Comparison of ENCODE assay signal across 10 cellular contexts in genomic region chr9:126395439-126396212, GRCh38.
DNase-seq lines count a peak whose midpoint lies in the region; ATAC-seq and TF ChIP-seq lines count a peak whose summit lies in the region.
"Had no signal": no experiment of that assay in that cellular context is flagged by ENCODE, and none has a peak within 500 bp of the region (broad histone marks: within the 10 kb centered on the region; RNA-seq: fewer than 3 reads in every experiment).

No MANE protein-coding gene starts in this region.

- H3K9me1 ChIP-seq in IMR-90 (ENCODE audit: insufficient read depth, low read length), result peaks cover 15% of the 10 kb centered on the region; the same call in 1 of the 2 replicates

- in situ Hi-C loops in IMR-90 (cut with MboI; ENCODE audit: low sequenced_read_pairs), result loop anchor here (5.0 to 10.0 kb wide), 2 partner anchors 93 to 991 kb away; no protein-coding TSS in a partner anchor

- no peaks in the 10 kb centered on the region for H3K79me1 ChIP-seq in IMR-90 (ENCODE audit: low read depth in 1 of 2, low read length in 2 of 2)

- no peak overlapping the region for H3K23ac ChIP-seq in IMR-90 (ENCODE audit: low read depth, low read length)

- no peak overlapping the region for H3K4me3 ChIP-seq in CD4-positive, alpha-beta memory T cell (ENCODE audit: low read length in 2 of 2)
- H3K4me3 ChIP-seq in IMR-90 (ENCODE audit: insufficient read depth, low read depth, low read length) (no peak overlapping the region), lower lobe of right lung (no peak overlapping the region), hepatocyte (no peak overlapping the region), upper lobe of right lung (no peak overlapping the region)
- H3K4me3 ChIP-seq: heart right ventricle had no signal

- H3K9me3 ChIP-seq in CD4-positive, alpha-beta memory T cell (ENCODE audit: control insufficient read depth in 1 of 2, low read length in 2 of 2), result no peaks in the 10 kb centered on the region
- H3K9me3 ChIP-seq in IMR-90 (ENCODE audit: control insufficient read depth, insufficient read depth, low read length), result no peaks in the 10 kb centered on the region
- H3K9me3 ChIP-seq in lower lobe of right lung, result no peaks in the 10 kb centered on the region
- H3K9me3 ChIP-seq in hepatocyte (ENCODE audit: low read depth), result no peaks in the 10 kb centered on the region
- no peaks in the 10 kb centered on the region for H3K9me3 ChIP-seq in upper lobe of right lung
- H3K9me3 ChIP-seq: heart right ventricle had no signal

- H2AK9ac ChIP-seq in IMR-90 (replicated peaks; ENCODE audit: low read depth, low read length, poor library complexity), result no peak overlapping the region

- H3K79me2 ChIP-seq in hepatocyte, result no peaks in the 10 kb centered on the region

- no peak overlapping the region for H3K27ac ChIP-seq in CD4-positive, alpha-beta memory T cell (ENCODE audit: low read depth, low read length)
- H3K27ac ChIP-seq in IMR-90 (ENCODE audit: insufficient read depth, low read length), result no peak overlapping the region
- H3K27ac ChIP-seq in angular gyrus (ENCODE audit: low read depth, low read length), result peak overlapping the region; percentile 10
- H3K27ac ChIP-seq in lower lobe of right lung, result peak overlapping the region; percentile 1
- H3K27ac ChIP-seq in hepatocyte, result no peak overlapping the region
- H3K27ac ChIP-seq in upper lobe of right lung, result no peak overlapping the region
- H3K27ac ChIP-seq: heart right ventricle had no signal

- no peak overlapping the region; the same call in 1 of the 2 replicates for H3K14ac ChIP-seq in IMR-90 (replicated peaks; ENCODE audit: low read depth, low read length)

- TF ChIP-seq POLR2A in IMR-90 (IDR thresholded peaks at IDR 0.05; ENCODE audit: low read depth, low read length), result no peak

- H2BK20ac ChIP-seq in IMR-90 (ENCODE audit: low read depth, low read length), result no peak overlapping the region

- no peak for ATAC-seq in IMR-90 (ENCODE audit: low read depth)
- ATAC-seq in lower lobe of right lung, result no peak
- no peak for ATAC-seq in HG03460 (IDR thresholded peaks at IDR 0.05; ENCODE audit: unreplicated experiment)
- ATAC-seq in GM21423 (IDR thresholded peaks at IDR 0.05; ENCODE audit: unreplicated experiment), result no peak
- no peak for ATAC-seq in upper lobe of right lung
- ATAC-seq: heart right ventricle, Right ventricle myocardium inferior had no signal

- no peaks in the 10 kb centered on the region for H3K36me3 ChIP-seq in CD4-positive, alpha-beta memory T cell (ENCODE audit: insufficient read depth, low read length)
- peaks cover 2% of the 10 kb centered on the region; the same call in 1 of the 2 replicates for H3K36me3 ChIP-seq in IMR-90 (ENCODE audit: control insufficient read depth, insufficient read depth, low read length)
- H3K36me3 ChIP-seq in lower lobe of right lung, result peaks cover 60% of the 10 kb centered on the region
- H3K36me3 ChIP-seq in hepatocyte (replicated peaks; ENCODE audit: insufficient read depth, low read depth), result peaks cover 3% of the 10 kb centered on the region
- peaks cover 34% of the 10 kb centered on the region for H3K36me3 ChIP-seq in upper lobe of right lung

- no peak overlapping the region for H4K8ac ChIP-seq in IMR-90 (ENCODE audit: low read depth in 2 of 2, low read length in 2 of 2)

- H3K27me3 Mint-ChIP-seq in CD4-positive, alpha-beta memory T cell, result no peaks in the 10 kb centered on the region

- H2AFZ ChIP-seq in IMR-90 (replicated peaks; ENCODE audit: low read length, poor library complexity) (no peak overlapping the region), hepatocyte (no peak overlapping the region)

- H3K56ac ChIP-seq in IMR-90 (ENCODE audit: extremely low read depth, insufficient read depth, low read length), result no peak overlapping the region

- H4K5ac ChIP-seq in IMR-90 (ENCODE audit: low read depth, low read length), result no peak overlapping the region

- H4K91ac ChIP-seq in IMR-90 (ENCODE audit: insufficient read depth, low read depth, low read length), result no peak overlapping the region

- no peak overlapping the region for H3K9ac ChIP-seq in IMR-90 (ENCODE audit: low read depth, low read length)

- no peaks in the 10 kb centered on the region for H3K27me3 ChIP-seq in CD4-positive, alpha-beta memory T cell (ENCODE audit: insufficient read depth, low read length)
- H3K27me3 ChIP-seq in IMR-90 (ENCODE audit: control insufficient read depth, insufficient read depth, low read length), result no peaks in the 10 kb centered on the region
- H3K27me3 ChIP-seq in lower lobe of right lung (ENCODE audit: low read depth), result no peaks in the 10 kb centered on the region
- H3K27me3 ChIP-seq in hepatocyte, result no peaks in the 10 kb centered on the region
- no peaks in the 10 kb centered on the region for H3K27me3 ChIP-seq in upper lobe of right lung
- H3K27me3 ChIP-seq: heart right ventricle had no signal

- H3K9me3 Mint-ChIP-seq in CD4-positive, alpha-beta memory T cell, result no peaks in the 10 kb centered on the region

- peak overlapping the region in 6 of 7 donors; percentile 10 to 92 (median 90) for H3K27ac Mint-ChIP-seq in CD4-positive, alpha-beta memory T cell

- TF ChIP-seq CTCF in IMR-90 (conservative IDR thresholded peaks at IDR 0.05; ENCODE audit: low read depth, low read length) (no peak), lower lobe of right lung (IDR thresholded peaks at IDR 0.05) (no peak), hepatocyte (IDR thresholded peaks at IDR 0.05; ENCODE audit: poor library complexity) (no peak), upper lobe of right lung (IDR thresholded peaks at IDR 0.05) (no peak)

- peaks cover 23 to 45% (median 37%) of the 10 kb centered on the region in 4 donors for H3K4me1 Mint-ChIP-seq in CD4-positive, alpha-beta memory T cell

- dilution Hi-C loops in IMR-90 (cut with HindIII; ENCODE audit: low sequenced_read_pairs, unreplicated experiment), result no loop called here

- H2BK15ac ChIP-seq in IMR-90 (ENCODE audit: low read depth, low read length), result no peak overlapping the region

- BruUV-seq in IMR-90 (replicated peaks; lab: Mats Ljungman, UMichigan), result no TSS peak

- H3K9me2 ChIP-seq in hepatocyte (replicated peaks; ENCODE audit: insufficient read depth), result no peaks in the 10 kb centered on the region

- no peak overlapping the region for H3K4ac ChIP-seq in IMR-90 (ENCODE audit: low read depth, low read length)

- H3K4me3 Mint-ChIP-seq in CD4-positive, alpha-beta memory T cell, result peak overlapping the region in 1 of 8 donors; percentile 13

- no peaks in the 10 kb centered on the region for H4K20me1 ChIP-seq in IMR-90 (ENCODE audit: insufficient read depth, low read length)
- H4K20me1 ChIP-seq in hepatocyte (ENCODE audit: insufficient read depth, poor library complexity, severe bottlenecking), result no peaks in the 10 kb centered on the region

- H3K4me2 ChIP-seq in IMR-90 (ENCODE audit: low read depth, low read length), result no peak overlapping the region
- H3K4me2 ChIP-seq in hepatocyte, result no peak overlapping the region

- H3K36me3 Mint-ChIP-seq in CD4-positive, alpha-beta memory T cell, result peaks cover 6 to 7% of the 10 kb centered on the region in 2 donors

- no peak overlapping the region for H3K18ac ChIP-seq in IMR-90 (ENCODE audit: low read depth, low read length)

- CTCF ChIA-PET in CD4-positive, alpha-beta memory T cell (lab: Charles Lee; ENCODE audit: partially characterized antibody), result interaction anchor here (1.0 to 7.7 kb wide), 7 partner anchors 10 to 95 kb away, joined by 3 to 80 read pairs (median 6); no protein-coding TSS in a partner anchor
- CTCF ChIA-PET in IMR-90 (lab: Yijun Ruan, JAX), result interaction anchor here (0.8 kb wide), 1 partner anchor 78 kb away, joined by 6 read pairs; no protein-coding TSS in a partner anchor

- DNase-seq in CD4-positive, alpha-beta memory T cell, result no peak
- DNase-seq in IMR-90 (peak; percentile 82), lower lobe of right lung (no peak), hepatocyte (ENCODE audit: low spot score) (no peak), upper lobe of right lung (no peak)
- DNase-seq: heart right ventricle had no signal

- intact Hi-C loops in CD4-positive, alpha-beta memory T cell (cut with micrococcal nuclease), result loop anchor here (5.0 kb wide), 2 partner anchors 77 to 168 kb away; no protein-coding TSS in a partner anchor
- intact Hi-C loops in IMR-90 (cut with micrococcal nuclease), result loop anchor here (5.0 kb wide), 1 partner anchor 988 kb away; no protein-coding TSS in a partner anchor
- intact Hi-C loops in lower lobe of right lung (cut with DNase I), result loop anchor here (5.0 kb wide), 1 partner anchor 78 kb away; no protein-coding TSS in a partner anchor
- intact Hi-C loops in upper lobe of right lung (cut with DNase I), result loop anchor here (10.0 kb wide), 1 partner anchor 71 kb away; the partner anchor contains the start of gene MVB12B

- no peak overlapping the region for H2BK5ac ChIP-seq in IMR-90 (ENCODE audit: low read depth, low read length, poor library complexity, severe bottlenecking)

- no peak for TF ChIP-seq RAD21 in IMR-90 (IDR thresholded peaks at IDR 0.05; ENCODE audit: low read length)

- peak overlapping the region; percentile 21; the same call in 1 of the 2 replicates for H2AK5ac ChIP-seq in IMR-90 (ENCODE audit: low read depth, low read length)

- POLR2A ChIA-PET in CD4-positive, alpha-beta memory T cell (lab: Charles Lee; ENCODE audit: partially characterized antibody), result no interaction called here
- POLR2A ChIA-PET in IMR-90 (lab: Charles Lee; ENCODE audit: unreplicated experiment), result no interaction called here

- H3K4me1 ChIP-seq in CD4-positive, alpha-beta memory T cell (ENCODE audit: insufficient read depth, low read length), result peaks cover 30% of the 10 kb centered on the region
- peaks cover 17% of the 10 kb centered on the region for H3K4me1 ChIP-seq in IMR-90 (ENCODE audit: control insufficient read depth, insufficient read depth, low read length)
- H3K4me1 ChIP-seq in lower lobe of right lung, result peaks cover 74% of the 10 kb centered on the region
- H3K4me1 ChIP-seq in hepatocyte (ENCODE audit: insufficient read depth), result no peaks in the 10 kb centered on the region
- peaks cover 42% of the 10 kb centered on the region for H3K4me1 ChIP-seq in upper lobe of right lung

- WGBS in IMR-90 (ENCODE audit: extremely low coverage in 2 of 2, insufficient read length in 1 of 2), 2 experiments, result 47% methylated on average over 2 of the region's 7 CpGs; no CpG with 5 or more reads in 1 of the 2 experiments
- WGBS in hepatocyte (ENCODE audit: low lambda C conversion rate, missing lambda C conversion rate), result 87% methylated on average over 7 of the region's 7 CpGs

- H2BK120ac ChIP-seq in IMR-90 (ENCODE audit: low read depth, low read length), result no peak overlapping the region

TF ChIP-seq in IMR-90, 13 proteins besides CTCF, POLR2A, EP300 and RAD21 (continues in another document):
- TF ChIP-seq MAZ (IDR thresholded peaks at IDR 0.05; ENCODE audit: borderline replicate concordance, low read depth, low read length) (no peak; the same call in 1 of the 2 replicates), NFE2L2 (IDR thresholded peaks at IDR 0.05; ENCODE audit: low read depth, low read length) (no peak), FOS (IDR thresholded peaks at IDR 0.05; ENCODE audit: low read depth, low read length) (peak; percentile 59; the same call in 1 of the 2 replicates)

Comparison
In these comparisons a context has a peak if more than half of its experiments do, and no peak if none do; other contexts are left out.
1. H3K27ac ChIP-seq: peak in angular gyrus (single experiment) and lower lobe of right lung (single experiment); none in CD4-positive, alpha-beta memory T cell (single experiment), IMR-90 (single experiment), hepatocyte (single experiment) and upper lobe of right lung (single experiment).